In the genomic region with DNA sequence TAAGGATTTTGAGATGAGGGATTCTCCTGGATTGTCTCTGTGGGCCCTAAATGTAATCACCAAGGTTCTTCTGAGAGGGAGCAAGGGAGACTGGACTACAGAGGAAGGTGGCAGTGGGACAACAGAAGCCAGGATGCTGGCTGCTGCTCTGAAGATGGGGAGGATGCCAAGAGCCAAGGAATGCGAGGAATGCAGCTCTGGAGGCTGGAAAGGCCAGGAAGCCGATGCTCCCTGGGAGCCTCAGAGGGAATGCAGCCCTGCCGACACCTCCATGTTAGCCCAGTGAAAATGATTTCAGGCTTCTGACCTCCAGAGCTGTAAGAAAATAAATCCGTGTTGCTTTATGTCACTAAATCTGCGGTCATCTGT, we compare ENCODE assay signal across 9 cellular contexts. TPM values are rescaled to one million over a fixed set of nuclear protein-coding genes. Genes with fewer than 3 reads are reported as not detected.
DNase-seq lines count a peak whose midpoint lies in the region; ATAC-seq and TF ChIP-seq lines count a peak whose summit lies in the region.
"Had no signal": no experiment of that assay in that cellular context is flagged by ENCODE, and none has a peak within 500 bp of the region (broad histone marks: within the 10 kb centered on the region; RNA-seq: fewer than 3 reads in every experiment).

No MANE protein-coding gene starts in this region.

- H3K9me3 ChIP-seq in transverse colon = no peaks in the 10 kb centered on the region

- peaks cover 25 to 36% (median 28%) of the 10 kb centered on the region in 4 donors for H3K4me1 ChIP-seq in transverse colon

- no peak for ATAC-seq in HG02938 (IDR thresholded peaks at IDR 0.05; ENCODE audit: unreplicated experiment)
- ATAC-seq in effector memory CD8-positive, alpha-beta T cell (replicated peaks) = no peak
- ATAC-seq: activated T-cell treated with anti-CD3 and anti-CD28 coated beads, Interleukin-2, amount 50 U/mL, for 4 hours had no signal

- TF ChIP-seq EP300 in transverse colon (IDR thresholded peaks at IDR 0.05; ENCODE audit: low read depth) = no peak

- no peak overlapping the region for H3K27ac Mint-ChIP-seq in effector memory CD8-positive, alpha-beta T cell

- no peaks in the 10 kb centered on the region for H3K36me3 ChIP-seq in transverse colon

- no peaks in the 10 kb centered on the region for H3K4me1 Mint-ChIP-seq in effector memory CD8-positive, alpha-beta T cell (ENCODE audit: low read depth in 2 of 2)

- H3K4me3 ChIP-seq in cardiac fibroblast (replicated peaks in 1 of 2; ENCODE audit: low read depth in 2 of 2, low read length in 2 of 2) = no peak overlapping the region
- H3K4me3 ChIP-seq in transverse colon = no peak overlapping the region

- WGBS in transverse colon (ENCODE audit: low coverage in 1 of 2), 2 donors = 35 to 63% methylated on average over 2 to 5 of the region's 5 CpGs

- peak overlapping the region in 3 of 4 donors; percentile 72 to 80 (median 76) for H3K27ac ChIP-seq in transverse colon

- H3K36me3 Mint-ChIP-seq in effector memory CD8-positive, alpha-beta T cell (ENCODE audit: insufficient read depth) = no peaks in the 10 kb centered on the region

- no peaks in the 10 kb centered on the region for H3K9me3 Mint-ChIP-seq in effector memory CD8-positive, alpha-beta T cell
- H3K9me3 Mint-ChIP-seq: activated T-cell treated with anti-CD3 and anti-CD28 coated beads, Interleukin-2, amount 50 U/mL, for 4 hours had no signal

- in situ Hi-C loops in transverse colon (cut with MboI; ENCODE audit: low pct_ligation_motif_present in 1 of 4, low pct_unique_long_range_greater_than_20kb in 1 of 4, low sequenced_read_pairs in 3 of 4) = loop anchor here in 1 of 4 donors (25.0 kb wide), 1 partner anchor 663 kb away; no protein-coding TSS in a partner anchor

- TF ChIP-seq CTCF in cardiac fibroblast (IDR thresholded peaks at IDR 0.05; ENCODE audit: low read depth, low read length) (no peak), transverse colon (IDR thresholded peaks at IDR 0.05) (no peak)

- peaks cover 46 to 61% of the 10 kb centered on the region in 2 donors for H3K27me3 Mint-ChIP-seq in effector memory CD8-positive, alpha-beta T cell

- no peak overlapping the region for H3K4me3 Mint-ChIP-seq in effector memory CD8-positive, alpha-beta T cell
- H3K4me3 Mint-ChIP-seq: activated T-cell treated with anti-CD3 and anti-CD28 coated beads, Interleukin-2, amount 50 U/mL, for 4 hours had no signal

- intact Hi-C loops in transverse colon (cut with DNase I; ENCODE audit: low total_unique reads) = loop anchor here (5.0 kb wide), 1 partner anchor 113 kb away; a partner anchor contains a TSS

- no peak for TF ChIP-seq POLR2A in transverse colon (IDR thresholded peaks at IDR 0.05)

- DNase-seq in HuH-7.5 (ENCODE audit: low spot score) (peak; percentile 55), cardiac fibroblast (ENCODE audit: low read depth in 2 of 2) (peak; percentile 66 to 85), left kidney (ENCODE audit: low read depth, low spot score) (peak; percentile 70), transverse colon (peak; percentile 19)
- DNase-seq in effector memory CD8-positive, alpha-beta T cell = no peak
- DNase-seq in effector CD8-positive, alpha-beta T cell (lab: John Stamatoyannopoulos, UW) = no peak
- DNase-seq: activated T-cell treated with anti-CD3 and anti-CD28 coated beads, Interleukin-2, amount 50 U/mL, for 4 hours; stimulated activated CD4-positive, alpha-beta T cell treated with anti-CD3 and anti-CD28 coated beads, Interleukin-4, amount 100 ng/mL, for 1 hour had no signal

- H3K27me3 ChIP-seq in transverse colon = no peaks in the 10 kb centered on the region

RNA-seq across cellular contexts. Expression of a gene that starts 44.0 kb away (rescaled TPM):
- 10 to 100 TPM; 10.3 to 47.5 (median 19.6) TPM for total RNA-seq in transverse colon

Comparison
In these comparisons a context has a peak if more than half of its experiments do, and no peak if none do; other contexts are left out.
1. DNase-seq: peak in HuH-7.5 (single experiment), cardiac fibroblast (2 of 2), left kidney (single experiment) and transverse colon (single experiment); none in effector memory CD8-positive, alpha-beta T cell (0 of 3) and effector CD8-positive, alpha-beta T cell (single experiment).